Comparison of ENCODE assay signal across 21 cellular contexts in genomic region chr4:74608151-74608949, GRCh38.
DNase-seq lines count a peak whose midpoint lies in the region; ATAC-seq and FAIRE-seq lines count a peak whose summit lies in the region.
"Had no signal": no experiment of that assay in that cellular context is flagged by ENCODE, and none has a peak within 500 bp of the region (broad histone marks: within the 10 kb centered on the region; RNA-seq: fewer than 3 reads in every experiment).

No MANE protein-coding gene starts in this region.

- in situ Hi-C loops in Caki2 (cut with HindIII; ENCODE audit: low pct_unique_long_range_greater_than_20kb, low sequenced_read_pairs): no loop called here

- no peak overlapping the region for H3K56ac ChIP-seq in mesendoderm (ENCODE audit: low read length)

- H4K5ac ChIP-seq in mesendoderm (ENCODE audit: low read length): no peak overlapping the region

- no peak overlapping the region for H4K8ac ChIP-seq in mesendoderm (ENCODE audit: low read depth, low read length)

- no peak overlapping the region for H2BK15ac ChIP-seq in mesendoderm (replicated peaks; ENCODE audit: low read depth)

- no peak overlapping the region for H3K23ac ChIP-seq in mesendoderm (ENCODE audit: low read length)

- H3K79me2 ChIP-seq in mesendoderm (ENCODE audit: control insufficient read depth, insufficient read depth, low read length): no peaks in the 10 kb centered on the region

- no peak overlapping the region for H2BK120ac ChIP-seq in mesendoderm (ENCODE audit: low read depth, low read length)

- no peaks in the 10 kb centered on the region for H3K27me3 ChIP-seq in mesendoderm (ENCODE audit: insufficient read depth, low read length, poor library complexity)

- H3K18ac ChIP-seq in mesendoderm (ENCODE audit: low read length): no peak overlapping the region

- no peak overlapping the region for H3K4me2 ChIP-seq in mesendoderm (ENCODE audit: low read length)

- H3K27ac ChIP-seq in epithelial cell of prostate (no peak overlapping the region), mesendoderm (ENCODE audit: low read depth, low read length) (no peak overlapping the region)

- ATAC-seq in GM19452 (IDR thresholded peaks at IDR 0.05; ENCODE audit: unreplicated experiment): no peak
- ATAC-seq: activated T-cell treated with anti-CD3 and anti-CD28 coated beads, Interleukin-2, amount 50 U/mL, for 4 hours; effector memory CD8-positive, alpha-beta T cell had no signal

- no peak overlapping the region for H2BK5ac ChIP-seq in mesendoderm (ENCODE audit: low read length)

- H3K9ac ChIP-seq in mesendoderm (ENCODE audit: low read length): no peak overlapping the region

- H3K4me1 ChIP-seq in mesendoderm (ENCODE audit: control insufficient read depth, low read depth, low read length): no peaks in the 10 kb centered on the region

- no peaks in the 10 kb centered on the region for H3K79me1 ChIP-seq in mesendoderm (ENCODE audit: low read length)

- H3K36me3 ChIP-seq in mesendoderm (ENCODE audit: control insufficient read depth, insufficient read depth, low read length): no peaks in the 10 kb centered on the region

- H3K4me3 ChIP-seq in mesendoderm (ENCODE audit: low read length): no peak overlapping the region

- no peak overlapping the region for H3K4ac ChIP-seq in mesendoderm (ENCODE audit: low read depth, low read length)

- no peak for FAIRE-seq in frontal cortex (lab: Jason Lieb, UNC)
- FAIRE-seq: TTC549 had no signal

- H2AK5ac ChIP-seq in mesendoderm (ENCODE audit: low read length): no peak overlapping the region

- peak; percentile 27 for DNase-seq in Caki2 (ENCODE audit: low read depth)
- DNase-seq in M059J (ENCODE audit: low read depth): peak; percentile 50
- peak; percentile 64 for DNase-seq in epithelial cell of prostate (ENCODE audit: low read depth, low spot score)
- peak; percentile 28 for DNase-seq in mesendoderm
- no peak for DNase-seq in frontal cortex (ENCODE audit: low spot score in 2 of 2)
- no peak for DNase-seq in Kasumi-1 (lab: John Stamatoyannopoulos, UW)
- no peak for DNase-seq in AML-193 (lab: John Stamatoyannopoulos, UW)
- DNase-seq: ACHN; activated CD4-positive, alpha-beta T cell treated with anti-CD3 and anti-CD28 coated beads, Interleukin-2, amount 50 U/mL, for 48 hours; activated naive CD8-positive, alpha-beta T cell treated with anti-CD3 and anti-CD28 coated beads for 36 hours; activated T-cell treated with anti-CD3 and anti-CD28 coated beads, Interleukin-2, amount 50 U/mL, for 4 hours; caudate nucleus; CD8-positive, alpha-beta memory T cell; effector memory CD8-positive, alpha-beta T cell; GF-D8; glutamatergic neuron; islet precursor cell; occipital lobe; stimulated activated CD4-positive, alpha-beta T cell treated with anti-CD3 and anti-CD28 coated beads, Interleukin-4, amount 100 ng/mL, for 4 hours had no signal

- WGBS in mesendoderm (ENCODE audit: extremely low coverage, insufficient coverage, low lambda C conversion rate): no CpG with 5 or more reads among the region's 2 CpGs

Comparison
In these comparisons a context has a peak if more than half of its experiments do, and no peak if none do; other contexts are left out.
1. DNase-seq: peak in Caki2 (single experiment), M059J (single experiment), epithelial cell of prostate (single experiment) and mesendoderm (single experiment); none in frontal cortex (0 of 2), Kasumi-1 (0 of 2) and AML-193 (0 of 2).